9 cellular contexts compared by ENCODE assay signal in the genomic region with DNA sequence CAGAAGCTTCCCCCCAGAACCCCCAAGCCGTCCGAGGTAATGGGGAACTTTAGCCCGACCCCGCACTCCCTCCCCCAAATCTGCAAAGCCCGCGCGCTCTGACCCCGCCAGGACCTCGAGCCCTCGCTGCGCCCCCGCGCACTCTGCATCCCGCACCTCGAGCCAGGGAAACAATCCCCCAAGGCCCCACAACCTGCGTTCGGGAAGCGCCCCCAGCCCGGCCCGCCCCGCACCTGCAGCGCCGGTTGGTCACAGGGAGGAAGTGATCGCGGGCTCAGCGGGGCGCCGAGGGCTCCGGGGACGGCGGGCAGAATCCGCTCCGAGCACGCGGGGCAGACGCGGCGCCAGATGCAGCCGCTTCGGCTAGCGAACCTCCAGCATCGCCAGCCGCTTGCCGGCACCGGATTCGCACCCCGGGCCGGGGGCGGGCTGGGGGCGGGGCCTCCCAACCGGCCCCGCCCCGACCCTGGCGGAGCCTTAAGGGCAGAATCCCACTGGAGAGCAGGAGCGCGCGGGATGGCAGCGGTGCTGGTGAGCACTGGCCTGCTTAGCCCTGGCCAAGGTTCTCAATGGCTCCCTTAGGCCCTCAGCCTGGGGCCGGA. TPM values are rescaled to one million over a fixed set of nuclear protein-coding genes. Genes with fewer than 3 reads are reported as not detected.
DNase-seq lines count a peak whose midpoint lies in the region; ATAC-seq, FAIRE-seq and TF ChIP-seq lines count a peak whose summit lies in the region.
"Had no signal": no experiment of that assay in that cellular context is flagged by ENCODE, and none has a peak within 500 bp of the region (broad histone marks: within the 10 kb centered on the region; RNA-seq: fewer than 3 reads in every experiment).

TSS of gene CAMKV (minus strand) at position 382 of the 602 bp plus-strand sequence. CDS start 7,518 bp downstream, outside the sequence.

- H3K36me3 Mint-ChIP-seq in T-helper 2 cell treated with Interferon-gamma antibody and Interleukin-4, amounts not matched to agents 5 μg/mL and 100 μg/mL, for 36 hours (ENCODE audit: low read depth): no peaks in the 10 kb centered on the region
- no peaks in the 10 kb centered on the region for H3K36me3 Mint-ChIP-seq in progenitor cell of endocrine pancreas (ENCODE audit: insufficient read depth)

- no peaks in the 10 kb centered on the region for H3K9me3 Mint-ChIP-seq in T-helper 2 cell treated with Interferon-gamma antibody and Interleukin-4, amounts not matched to agents 5 μg/mL and 100 μg/mL, for 36 hours
- H3K9me3 Mint-ChIP-seq in progenitor cell of endocrine pancreas (ENCODE audit: low read depth): no peaks in the 10 kb centered on the region

- peaks cover 3 to 42% of the 10 kb centered on the region in 2 experiments; a peak in 3 of 4 replicates for H3K79me2 ChIP-seq in H1 (ENCODE audit: control insufficient read depth in 1 of 2, insufficient read depth in 2 of 2, low read length in 2 of 2)

- peak within 1 kb of the TSS; percentile 83 for H4K8ac ChIP-seq in H1 (ENCODE audit: extremely low read depth, insufficient read depth, low read length)

- H2BK120ac ChIP-seq in H1 (replicated peaks; ENCODE audit: low read depth, low read length): no peak within 1 kb of the TSS

- TF ChIP-seq RAD21 in H1 (IDR thresholded peaks at IDR 0.05 in 1 of 2, conservative IDR thresholded peaks at IDR 0.05 in 1 of 2; ENCODE audit: low read depth in 2 of 2, low read length in 2 of 2): no peak; a peak in 1 of 4 replicates

- H3K23ac ChIP-seq in H1 (ENCODE audit: insufficient read length): no peak within 1 kb of the TSS

- FAIRE-seq in H1 (lab: Jason Lieb, UNC): no peak
- FAIRE-seq: bronchial epithelial cell had no signal

- no peak within 1 kb of the TSS for H3K27ac Mint-ChIP-seq in T-helper 2 cell treated with Interferon-gamma antibody and Interleukin-4, amounts not matched to agents 5 μg/mL and 100 μg/mL, for 36 hours
- H3K27ac Mint-ChIP-seq in progenitor cell of endocrine pancreas: no peak within 1 kb of the TSS

- H2AK5ac ChIP-seq in H1 (ENCODE audit: low read depth, low read length): no peak within 1 kb of the TSS; the same call in 1 of the 2 replicates

- H2BK15ac ChIP-seq in H1 (ENCODE audit: low read length): peak within 1 kb of the TSS; percentile 81; the same call in 1 of the 2 replicates

- peak within 1 kb of the TSS in 3 of 4 experiments; percentile 36 to 63 (median 50); a peak in 6 of 7 replicates for H3K9ac ChIP-seq in H1 (replicated peaks in 1 of 4; ENCODE audit: extremely low read depth in 1 of 4, low read depth in 3 of 4, low read length in 3 of 4)

- peak within 1 kb of the TSS; percentile 98 for H4K91ac ChIP-seq in H1 (replicated peaks; ENCODE audit: insufficient read length, low read length)

- H3K36me3 ChIP-seq in H1 (ENCODE audit: control insufficient read depth in 2 of 4, insufficient read depth in 4 of 4, low read length in 3 of 4): no peaks in the 10 kb centered on the region

- peak within 1 kb of the TSS; percentile 43 for H3K4me3 ChIP-seq in right cardiac atrium (ENCODE audit: low read length)
- H3K4me3 ChIP-seq in H1 (ENCODE audit: extremely low read depth in 1 of 4, insufficient read depth in 2 of 4, low read depth in 3 of 4, low read length in 4 of 4): peak within 1 kb of the TSS; percentile 64 to 74 (median 68)

- peak within 1 kb of the TSS; percentile 57 for H4K5ac ChIP-seq in H1 (ENCODE audit: insufficient read length, low read depth, low read length)

- intact Hi-C loops in right cardiac atrium (cut with DNase I): no loop called here
- intact Hi-C loops in cardiac septum (cut with DNase I): no loop called here

- peak within 1 kb of the TSS; percentile 23; the same call in 1 of the 2 replicates for H2BK20ac ChIP-seq in H1 (ENCODE audit: low read length)

- H3K27me3 ChIP-seq in right cardiac atrium (ENCODE audit: control insufficient read depth, insufficient read depth): no peaks in the 10 kb centered on the region
- peaks cover 0 to 5% (median 3%) of the 10 kb centered on the region in 4 experiments; a peak in 2 of 7 replicates for H3K27me3 ChIP-seq in H1 (replicated peaks in 1 of 4; ENCODE audit: control insufficient read depth in 3 of 4, extremely low read depth in 1 of 4, insufficient read depth in 3 of 4, low read length in 3 of 4)

- H3K23me2 ChIP-seq in H1 (ENCODE audit: low read depth, low read length): peaks cover 13% of the 10 kb centered on the region; the same call in 1 of the 2 replicates

- CTCF ChIA-PET in H1 (lab: Charles Lee; ENCODE audit: partially characterized antibody): interaction anchor here (0.6 to 11.7 kb wide), 8 partner anchors 11 to 134 kb away, joined by 3 to 89 read pairs (median 19); partner anchors contain the start of gene TRAIP

- H3K4me2 ChIP-seq in H1 (ENCODE audit: insufficient read depth in 1 of 2, low read depth in 2 of 2, low read length in 2 of 2): peak within 1 kb of the TSS; percentile 94

- POLR2A ChIA-PET in H1 (lab: Charles Lee; ENCODE audit: partially characterized antibody): interaction anchor here (0.8 to 14.0 kb wide), 8 partner anchors 11 to 83 kb away, joined by 3 to 149 read pairs (median 5); partner anchors contain the start of genes IP6K1, MST1R and TRAIP

- H4K20me1 ChIP-seq in H1 (replicated peaks in 1 of 2; ENCODE audit: control insufficient read depth in 1 of 2, insufficient read depth in 2 of 2, low read length in 2 of 2): peaks cover 8 to 15% of the 10 kb centered on the region in 2 experiments

- H3K4ac ChIP-seq in H1 (replicated peaks; ENCODE audit: insufficient read length, low read depth, low read length): peak within 1 kb of the TSS; percentile 95

- H3K56ac ChIP-seq in H1 (replicated peaks; ENCODE audit: insufficient read length, low read depth, low read length): peak within 1 kb of the TSS; percentile 75

- H3K4me1 ChIP-seq in right cardiac atrium (ENCODE audit: control insufficient read depth, insufficient read depth, low read length): no peaks in the 10 kb centered on the region
- peaks cover 11 to 41% (median 30%) of the 10 kb centered on the region in 4 experiments for H3K4me1 ChIP-seq in H1 (replicated peaks in 1 of 4; ENCODE audit: control insufficient read depth in 3 of 4, insufficient read depth in 4 of 4, low read length in 3 of 4)

- H3K14ac ChIP-seq in H1 (ENCODE audit: insufficient read length): no peak within 1 kb of the TSS

- peak within 1 kb of the TSS; percentile 34; the same call in 1 of the 2 replicates for H3K18ac ChIP-seq in H1 (ENCODE audit: extremely low read depth, low read length)

- peaks cover 22% of the 10 kb centered on the region for H3K79me1 ChIP-seq in H1 (ENCODE audit: low read depth, low read length)

- no peak for ATAC-seq in right cardiac atrium
- ATAC-seq in omental fat pad (ENCODE audit: low FRiP score): no peak

- H3K27ac ChIP-seq in right cardiac atrium (ENCODE audit: low read length) (no peak within 1 kb of the TSS), H1 (ENCODE audit: low read depth, low read length) (no peak within 1 kb of the TSS; the same call in 1 of the 2 replicates)

- H2BK5ac ChIP-seq in H1 (ENCODE audit: low read depth, low read length): peak within 1 kb of the TSS; percentile 95; the same call in 1 of the 2 replicates

- H2AFZ ChIP-seq in H1 (ENCODE audit: low read length): peak within 1 kb of the TSS; percentile 94; the same call in 1 of the 2 replicates

- TF ChIP-seq POLR2A in H1 (IDR thresholded peaks at IDR 0.05; ENCODE audit: control extremely low read depth in 1 of 2, low read depth in 2 of 2, low read length in 2 of 2): peak in 1 of 2 experiments; percentile 43; a peak in 1 of 3 replicates

- H2BK12ac ChIP-seq in H1 (ENCODE audit: low read depth, low read length): peak within 1 kb of the TSS; percentile 22; the same call in 1 of the 2 replicates

- H3K4me3 Mint-ChIP-seq in T-helper 2 cell treated with Interferon-gamma antibody and Interleukin-4, amounts not matched to agents 5 μg/mL and 100 μg/mL, for 36 hours: peak within 1 kb of the TSS; percentile 21
- H3K4me3 Mint-ChIP-seq in progenitor cell of endocrine pancreas (ENCODE audit: low read depth): peak within 1 kb of the TSS; percentile 31

- WGBS in right cardiac atrium: 1% methylated on average over 59 of the region's 59 CpGs
- WGBS in H1 (ENCODE audit: extremely low coverage in 1 of 2, insufficient coverage in 1 of 2, insufficient read length in 1 of 2, insufficient replicate concordance in 2 of 2, low coverage in 1 of 2, low lambda C conversion rate in 2 of 2, missing lambda C conversion rate in 1 of 2), 2 experiments: 3% methylated on average over 31 of the region's 59 CpGs; no CpG with 5 or more reads in 1 of the 2 experiments

- peaks cover 41% of the 10 kb centered on the region for H3K27me3 Mint-ChIP-seq in T-helper 2 cell treated with Interferon-gamma antibody and Interleukin-4, amounts not matched to agents 5 μg/mL and 100 μg/mL, for 36 hours (ENCODE audit: low read depth)
- H3K27me3 Mint-ChIP-seq in progenitor cell of endocrine pancreas: peaks cover 59% of the 10 kb centered on the region

- DNase-seq in right cardiac atrium (no peak), cardiac septum (ENCODE audit: low spot score) (no peak), H1 (ENCODE audit: low read depth in 1 of 2, low spot score in 2 of 2) (peak in 1 of 2 experiments; percentile 84), progenitor cell of endocrine pancreas (ENCODE audit: low spot score, unreplicated experiment) (no peak), hippocampal formation (lab: John Stamatoyannopoulos, UW) (no peak), kidney glomerular epithelial cell (lab: John Stamatoyannopoulos, UW) (no peak), omental fat pad (ENCODE audit: low spot score) (no peak)
- no peak for DNase-seq in T-helper 2 cell treated with Interferon-gamma antibody and Interleukin-4, amounts not matched to agents 5 μg/mL and 100 μg/mL, for 36 hours (ENCODE audit: low spot score)

- H3K9me3 ChIP-seq in right cardiac atrium (ENCODE audit: control insufficient read depth, low read length) (no peaks in the 10 kb centered on the region), H1 (ENCODE audit: insufficient read depth in 2 of 2, low read depth in 1 of 2, low read length in 1 of 2) (no peaks in the 10 kb centered on the region)

- no peak for TF ChIP-seq CTCF in H1 (IDR thresholded peaks at IDR 0.05; ENCODE audit: control extremely low read depth in 1 of 3, insufficient read depth in 1 of 3, low read depth in 1 of 3, low read length in 3 of 3)
- TF ChIP-seq CTCF in progenitor cell of endocrine pancreas (IDR thresholded peaks at IDR 0.05; ENCODE audit: unreplicated experiment): no peak
- TF ChIP-seq CTCF in omental fat pad (IDR thresholded peaks at IDR 0.05): no peak

- H3K4me1 Mint-ChIP-seq in T-helper 2 cell treated with Interferon-gamma antibody and Interleukin-4, amounts not matched to agents 5 μg/mL and 100 μg/mL, for 36 hours (ENCODE audit: low read depth): no peaks in the 10 kb centered on the region
- H3K4me1 Mint-ChIP-seq in progenitor cell of endocrine pancreas (ENCODE audit: low read depth): peaks cover 4% of the 10 kb centered on the region

- TF ChIP-seq EP300 in H1 (IDR thresholded peaks at IDR 0.05; ENCODE audit: borderline replicate concordance in 1 of 2, low read depth in 2 of 2, low read length in 2 of 2): no peak

RNA-seq across cellular contexts. Expression of gene CAMKV, which starts in this region (rescaled TPM):
- total RNA-seq in right cardiac atrium (not detected), cardiac septum (not detected), progenitor cell of endocrine pancreas (1.6 and 2.1 TPM in 2 replicates), omental fat pad (not detected)
- polyA plus RNA-seq in right cardiac atrium (not detected), H1 (2011; rRNA removed) (56.3 and 74.5 TPM in 2 replicates)
- total RNA-seq in H1 (2021; fragmentation: NEBNext Ultra II Directional; extraction: Animal tissue kit (Norgen Biotek cat#: 25700)): 66.4 and 67.9 TPM in 2 replicates
- 80.5 TPM for polyA plus RNA-seq in H1 (2011; cell fraction: cytosol; rRNA removed)
- 277 TPM for polyA plus RNA-seq in H1 (2011; cell fraction: nucleus; rRNA removed)
- polyA plus RNA-seq in H1 (2012, experiment 1 of 2): 70.4 to 87.7 TPM (median 77.8 TPM) in 4 replicates
- polyA plus RNA-seq in H1 (2012, experiment 2 of 2): 61.8 TPM
- polyA plus RNA-seq in H1 (2013, experiment 1 of 2): 39.4 TPM
- 33.4 TPM for polyA plus RNA-seq in H1 (2013, experiment 2 of 2)
- 57.9 and 66.0 TPM in 2 replicates for polyA minus RNA-seq in H1 (2011; rRNA and poly(A)+ RNA removed)
- polyA minus RNA-seq in H1 (2011; cell fraction: cytosol; rRNA and poly(A)+ RNA removed): 41.2 TPM
- 57.3 TPM for polyA minus RNA-seq in H1 (2011; cell fraction: nucleus; rRNA and poly(A)+ RNA removed)

Comparison
In these comparisons a context has a peak if more than half of its experiments do, and no peak if none do; other contexts are left out.
1. RNA of gene CAMKV (total RNA-seq): 66.4 to 67.9 TPM in H1; 1.6 to 2.1 TPM in progenitor cell of endocrine pancreas, not detected in right cardiac atrium, not detected in cardiac septum (single experiment) and not detected in omental fat pad; every median in the first group is over 10 times any median in the second.
2. RNA of gene CAMKV (polyA plus RNA-seq): 33.4 to 277 TPM in H1; not detected in right cardiac atrium (single experiment); every median in the first group is over 10 times any median in the second.